ENCODE assay signal across 17 cellular contexts in genomic region chr4:108850407-108850709, GRCh38.
DNase-seq lines count a peak whose midpoint lies in the region; ATAC-seq and TF ChIP-seq lines count a peak whose summit lies in the region.
"Had no signal": no experiment of that assay in that cellular context is flagged by ENCODE, and none has a peak within 500 bp of the region (broad histone marks: within the 10 kb centered on the region; RNA-seq: fewer than 3 reads in every experiment).

No MANE protein-coding gene starts in this region.

- 80% methylated on average over 1 of the region's 1 CpG for WGBS in suprapubic skin

- peaks cover 3% of the 10 kb centered on the region for H3K36me3 Mint-ChIP-seq in activated CD4-positive, alpha-beta memory T cell treated with anti-CD3 and anti-CD28 coated beads, Interleukin-2, amount 10 ng/mL, durations not matched to agents 7 days and 5 days (ENCODE audit: low read depth)
- no peaks in the 10 kb centered on the region for H3K36me3 Mint-ChIP-seq in activated CD4-positive, alpha-beta memory T cell treated with anti-CD3 and anti-CD28 coated beads for 36 hours
- no peaks in the 10 kb centered on the region for H3K36me3 Mint-ChIP-seq in chondrocyte (ENCODE audit: low read depth)
- H3K36me3 Mint-ChIP-seq: type B pancreatic cell had no signal

- TF ChIP-seq CTCF in PC-3 (conservative IDR thresholded peaks at IDR 0.05; ENCODE audit: low read depth, low read length) = no peak
- TF ChIP-seq CTCF in chondrocyte (IDR thresholded peaks at IDR 0.05) = no peak
- no peak for TF ChIP-seq CTCF in suprapubic skin (IDR thresholded peaks at IDR 0.05)

- H3K9ac ChIP-seq in PC-3 (ENCODE audit: low read length) = no peak overlapping the region

- H3K9me3 ChIP-seq in PC-3 (ENCODE audit: low read length) (no peaks in the 10 kb centered on the region), suprapubic skin (no peaks in the 10 kb centered on the region)
- H3K9me3 ChIP-seq: lower lobe of right lung had no signal

- TF ChIP-seq POLR2A in suprapubic skin (IDR thresholded peaks at IDR 0.05) = no peak

- H3K9me3 Mint-ChIP-seq in activated CD4-positive, alpha-beta memory T cell treated with anti-CD3 and anti-CD28 coated beads, Interleukin-2, amount 10 ng/mL, durations not matched to agents 7 days and 5 days = no peaks in the 10 kb centered on the region
- no peaks in the 10 kb centered on the region for H3K9me3 Mint-ChIP-seq in activated CD4-positive, alpha-beta memory T cell treated with anti-CD3 and anti-CD28 coated beads for 36 hours
- H3K9me3 Mint-ChIP-seq in chondrocyte (ENCODE audit: low read depth) = no peaks in the 10 kb centered on the region
- H3K9me3 Mint-ChIP-seq: central memory CD8-positive, alpha-beta T cell; type B pancreatic cell had no signal

- no peak overlapping the region for H3K4me3 ChIP-seq in PC-3 (ENCODE audit: low read length)
- no peak overlapping the region for H3K4me3 ChIP-seq in suprapubic skin
- H3K4me3 ChIP-seq: lower lobe of right lung had no signal

- no peak overlapping the region for H3K4me3 Mint-ChIP-seq in activated CD4-positive, alpha-beta memory T cell treated with anti-CD3 and anti-CD28 coated beads, Interleukin-2, amount 10 ng/mL, durations not matched to agents 7 days and 5 days
- H3K4me3 Mint-ChIP-seq in activated CD4-positive, alpha-beta memory T cell treated with anti-CD3 and anti-CD28 coated beads for 36 hours = no peak overlapping the region
- H3K4me3 Mint-ChIP-seq in chondrocyte (ENCODE audit: unreplicated experiment) = no peak overlapping the region
- H3K4me3 Mint-ChIP-seq: central memory CD8-positive, alpha-beta T cell; type B pancreatic cell had no signal

- peaks cover 20% of the 10 kb centered on the region for H3K4me1 ChIP-seq in PC-3 (ENCODE audit: insufficient read depth, low read length)
- H3K4me1 ChIP-seq in suprapubic skin = no peaks in the 10 kb centered on the region
- H3K4me1 ChIP-seq: lower lobe of right lung had no signal

- no TSS peak for BruUV-seq in PC-3 (replicated peaks; lab: Mats Ljungman, UMichigan)

- no peaks in the 10 kb centered on the region for H4K20me1 ChIP-seq in PC-3 (ENCODE audit: low read length)

- H2AFZ ChIP-seq in PC-3 (ENCODE audit: low read length) = no peak overlapping the region

- H3K27me3 ChIP-seq in PC-3 (ENCODE audit: low read length) (peaks cover 4% of the 10 kb centered on the region; the same call in 1 of the 2 replicates), suprapubic skin (no peaks in the 10 kb centered on the region)

- CTCF ChIA-PET in activated CD4-positive, alpha-beta memory T cell treated with anti-CD3 and anti-CD28 coated beads, Interleukin-2, amount 10 ng/mL, durations not matched to agents 7 days and 5 days (lab: Charles Lee) = no interaction called here
- CTCF ChIA-PET in activated CD4-positive, alpha-beta memory T cell treated with anti-CD3 and anti-CD28 coated beads for 36 hours (lab: Charles Lee) = no interaction called here
- CTCF ChIA-PET in PC-3 (lab: Charles Lee) = no interaction called here

- peak overlapping the region; percentile 41; the same call in 1 of the 2 replicates for H3K4me2 ChIP-seq in PC-3 (ENCODE audit: low read length)

- TF ChIP-seq EP300 in suprapubic skin (IDR thresholded peaks at IDR 0.05) = no peak

- no peaks in the 10 kb centered on the region for H3K9me2 ChIP-seq in PC-3 (replicated peaks; ENCODE audit: low read length)

- H3K36me3 ChIP-seq in PC-3 (ENCODE audit: low read depth, low read length) (no peaks in the 10 kb centered on the region), suprapubic skin (no peaks in the 10 kb centered on the region)
- H3K36me3 ChIP-seq: lower lobe of right lung had no signal

- no peaks in the 10 kb centered on the region for H3K79me2 ChIP-seq in PC-3 (ENCODE audit: low read length)

- H3K4me1 Mint-ChIP-seq in activated CD4-positive, alpha-beta memory T cell treated with anti-CD3 and anti-CD28 coated beads, Interleukin-2, amount 10 ng/mL, durations not matched to agents 7 days and 5 days = peaks cover 35% of the 10 kb centered on the region
- H3K4me1 Mint-ChIP-seq in activated CD4-positive, alpha-beta memory T cell treated with anti-CD3 and anti-CD28 coated beads for 36 hours (ENCODE audit: low read depth) = peaks cover 16% of the 10 kb centered on the region
- H3K4me1 Mint-ChIP-seq in chondrocyte (ENCODE audit: low read depth) = peaks cover 27% of the 10 kb centered on the region
- H3K4me1 Mint-ChIP-seq: central memory CD8-positive, alpha-beta T cell had no signal

- H3K27ac ChIP-seq in PC-3 (ENCODE audit: low read length) (no peak overlapping the region), suprapubic skin (no peak overlapping the region)
- H3K27ac ChIP-seq: lower lobe of right lung had no signal

- DNase-seq in activated CD4-positive, alpha-beta memory T cell treated with anti-CD3 and anti-CD28 coated beads, Interleukin-2, amount 10 ng/mL, durations not matched to agents 7 days and 5 days = no peak
- no peak for DNase-seq in activated CD4-positive, alpha-beta memory T cell treated with anti-CD3 and anti-CD28 coated beads for 36 hours
- no peak for DNase-seq in PC-3
- DNase-seq in stimulated activated naive CD8-positive, alpha-beta T cell treated with anti-CD3 and anti-CD28 coated beads, Interleukin-15, Interleukin-2, amounts not matched to agents 100 U/mL and 50 U/mL, for 24 hours = no peak
- DNase-seq in chondrocyte (ENCODE audit: low spot score) = no peak
- DNase-seq in suprapubic skin (ENCODE audit: low spot score in 2 of 2) = no peak
- DNase-seq in NOMO-1 treated with DMSO at 0.1 percent for 48 hours (lab: John Stamatoyannopoulos, UW; ENCODE audit: unreplicated experiment) = no peak
- DNase-seq: activated gamma-delta T cell, DMS79 treated with DMSO at 0.1 percent for 48 hours, KG1, lower lobe of right lung, NCI-H2029 treated with DMSO at 0.1 percent for 48 hours had no signal

- peak overlapping the region; percentile 61 for H3K27ac Mint-ChIP-seq in activated CD4-positive, alpha-beta memory T cell treated with anti-CD3 and anti-CD28 coated beads, Interleukin-2, amount 10 ng/mL, durations not matched to agents 7 days and 5 days
- H3K27ac Mint-ChIP-seq in activated CD4-positive, alpha-beta memory T cell treated with anti-CD3 and anti-CD28 coated beads for 36 hours = no peak overlapping the region
- no peak overlapping the region for H3K27ac Mint-ChIP-seq in chondrocyte (ENCODE audit: unreplicated experiment)
- H3K27ac Mint-ChIP-seq: type B pancreatic cell had no signal

- peaks cover 9% of the 10 kb centered on the region for H3K27me3 Mint-ChIP-seq in activated CD4-positive, alpha-beta memory T cell treated with anti-CD3 and anti-CD28 coated beads, Interleukin-2, amount 10 ng/mL, durations not matched to agents 7 days and 5 days
- peaks cover 5% of the 10 kb centered on the region for H3K27me3 Mint-ChIP-seq in activated CD4-positive, alpha-beta memory T cell treated with anti-CD3 and anti-CD28 coated beads for 36 hours
- no peaks in the 10 kb centered on the region for H3K27me3 Mint-ChIP-seq in chondrocyte (ENCODE audit: low read depth)
- H3K27me3 Mint-ChIP-seq: central memory CD8-positive, alpha-beta T cell; type B pancreatic cell had no signal

- no peaks in the 10 kb centered on the region for H3F3A ChIP-seq in PC-3 (ENCODE audit: low read length, unreplicated experiment)

- POLR2A ChIA-PET in activated CD4-positive, alpha-beta memory T cell treated with anti-CD3 and anti-CD28 coated beads, Interleukin-2, amount 10 ng/mL, durations not matched to agents 7 days and 5 days (lab: Charles Lee) = no interaction called here
- POLR2A ChIA-PET in activated CD4-positive, alpha-beta memory T cell treated with anti-CD3 and anti-CD28 coated beads for 36 hours (lab: Charles Lee) = no interaction called here
- POLR2A ChIA-PET in PC-3 (lab: Charles Lee; ENCODE audit: unreplicated experiment) = no interaction called here

- intact Hi-C loops in activated CD4-positive, alpha-beta memory T cell treated with anti-CD3 and anti-CD28 coated beads for 36 hours (cut with micrococcal nuclease) = no loop called here
- intact Hi-C loops in PC-3 (cut with micrococcal nuclease) = no loop called here

- ATAC-seq in HG02973 (IDR thresholded peaks at IDR 0.05; ENCODE audit: unreplicated experiment) (peak; percentile 39), PC-3 (no peak)
- peak; percentile 71 for ATAC-seq in stimulated activated naive CD8-positive, alpha-beta T cell treated with anti-CD3 and anti-CD28 coated beads, Interleukin-15, Interleukin-2, amounts not matched to agents 100 U/mL and 50 U/mL, for 24 hours
- ATAC-seq: activated CD4-positive, CD25-positive, alpha-beta regulatory T cell treated with anti-CD3 and anti-CD28 coated beads, Interleukin-2, amount 50 U/mL, for 24 hours; esophagus mucosa; lower lobe of right lung had no signal
